ENCODE assay signal across 1 cellular context in genomic region chr20:53829086-53829703, GRCh38.
A peak's percentile ranks its signal among the peaks of the same experiment; 100 is the strongest.
TF ChIP-seq lines count a peak whose summit lies in the region.

No MANE protein-coding gene starts in this region.

TF ChIP-seq in K562, 482 proteins besides CTCF, POLR2A, EP300 and RAD21 (continued from another document and continues in another):
- TF ChIP-seq ZBTB40 (IDR thresholded peaks at IDR 0.05) (0 out of 2 replicates have a peak, but pooled peaks have one; percentile 43), ZBTB40 (CRISPR knock-in tag; IDR thresholded peaks at IDR 0.05) (no peak), ZNF780A (CRISPR knock-in tag; IDR thresholded peaks at IDR 0.05) (no peak), XRCC4 (IDR thresholded peaks at IDR 0.05; ENCODE audit: extremely low read depth, insufficient read depth, insufficient read length) (no peak), ZNF134 (CRISPR knock-in tag; conservative IDR thresholded peaks at IDR 0.05) (no peak), KDM4B (IDR thresholded peaks at IDR 0.05; ENCODE audit: borderline replicate concordance in 2 of 2, low read depth in 1 of 2) (0 out of 4 replicates have a peak, but pooled peaks of 1 of the 2 experiments have one; percentile 52), TEAD2 (tag; IDR thresholded peaks at IDR 0.05) (no peak), MBD1 (CRISPR knock-in tag; IDR thresholded peaks at IDR 0.05) (no peak), CC2D1A (IDR thresholded peaks at IDR 0.05) (no peak), CSDE1 (IDR thresholded peaks at IDR 0.05) (no peak), ZNF274 (IDR thresholded peaks at IDR 0.05; ENCODE audit: borderline replicate concordance, low read depth, low read length) (no peak), ZNF280B (CRISPR knock-in tag; IDR thresholded peaks at IDR 0.05) (no peak), E2F5 (CRISPR knock-in tag; IDR thresholded peaks at IDR 0.05) (no peak), IRF9 (tag; IDR thresholded peaks at IDR 0.05) (no peak), ZNF764 (CRISPR knock-in tag; IDR thresholded peaks at IDR 0.05; ENCODE audit: low read depth) (no peak), MLX (CRISPR knock-in tag; conservative IDR thresholded peaks at IDR 0.05) (no peak), MXD1 (CRISPR knock-in tag; IDR thresholded peaks at IDR 0.05; ENCODE audit: borderline replicate concordance, poor library complexity, severe bottlenecking) (no peak), ZNF589 (CRISPR knock-in tag; IDR thresholded peaks at IDR 0.05; ENCODE audit: low read depth) (no peak), CXXC5 (CRISPR knock-in tag; IDR thresholded peaks at IDR 0.05) (no peak), ZKSCAN8 (CRISPR knock-in tag; IDR thresholded peaks at IDR 0.05) (0 out of 2 replicates have a peak, but pooled peaks have one; percentile 34), CBFA2T3 (IDR thresholded peaks at IDR 0.05) (no peak), NELFE (IDR thresholded peaks at IDR 0.05; ENCODE audit: insufficient read depth, insufficient read length) (no peak), CBX2 (IDR thresholded peaks at IDR 0.05; ENCODE audit: insufficient read depth, low read length, poor library complexity, severe bottlenecking) (no peak), ZNF444 (CRISPR knock-in tag; IDR thresholded peaks at IDR 0.05) (no peak), GTF3C2 (IDR thresholded peaks at IDR 0.05; ENCODE audit: borderline replicate concordance, extremely low read depth, insufficient read length) (no peak), SUPT5H (IDR thresholded peaks at IDR 0.05) (peak; percentile 45; the same call in 1 of the 2 replicates), CHAMP1 (IDR thresholded peaks at IDR 0.05) (no peak), ZNF668 (CRISPR knock-in tag; IDR thresholded peaks at IDR 0.05) (no peak), LARP7 (IDR thresholded peaks at IDR 0.05) (no peak), PCBP2 (IDR thresholded peaks at IDR 0.05; ENCODE audit: low read depth, low read length, poor library complexity, severe bottlenecking) (no peak), SMARCB1 (IDR thresholded peaks at IDR 0.05; ENCODE audit: insufficient read length, low read depth) (no peak)
